1 cellular context compared by ENCODE assay signal in the genomic region with DNA sequence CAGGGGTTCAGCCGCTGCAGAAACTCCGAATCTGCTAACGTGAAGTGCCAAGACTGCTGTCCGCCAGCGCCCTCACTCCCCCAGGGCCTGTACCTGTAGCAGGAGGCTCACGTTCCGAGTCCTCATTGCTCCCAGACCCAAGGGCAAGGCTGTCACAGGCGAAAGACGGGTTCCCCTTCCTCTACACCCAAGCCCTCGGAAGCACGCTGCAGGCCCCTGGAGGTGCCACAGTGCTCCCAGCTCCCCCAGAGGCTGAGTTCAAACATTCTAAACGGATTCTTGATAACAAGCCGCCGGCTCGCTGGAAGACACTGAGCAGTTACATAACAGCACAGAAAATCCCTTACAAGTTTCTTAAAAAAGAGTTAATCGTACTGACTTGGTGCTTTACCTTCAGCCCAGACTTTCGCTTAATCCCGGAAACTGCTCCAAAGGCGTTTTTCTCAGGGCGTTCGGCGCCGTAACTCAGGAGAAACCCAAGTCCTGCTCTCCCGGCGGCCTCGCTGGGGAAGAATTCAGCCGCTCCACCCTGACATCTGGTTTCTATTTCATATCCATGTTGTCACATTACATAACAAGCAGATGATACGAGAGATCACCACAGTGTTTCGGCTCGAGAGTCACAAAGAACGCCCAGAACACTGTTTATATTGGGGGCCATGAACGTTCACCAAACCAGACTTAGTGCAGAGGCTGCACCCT.
TF ChIP-seq lines count a peak whose summit lies in the region.

No MANE protein-coding gene starts in this region.

TF ChIP-seq in GM23338, 12 proteins besides CTCF, POLR2A, EP300 and RAD21 (continued from another document):
- TF ChIP-seq ZNF462 (CRISPR knock-in tag; IDR thresholded peaks at IDR 0.05) (no peak), EZH2phosphoT487 (IDR thresholded peaks at IDR 0.05; ENCODE audit: unreplicated experiment) (no peak), JUNB (IDR thresholded peaks at IDR 0.05; ENCODE audit: unreplicated experiment) (no peak), NANOG (IDR thresholded peaks at IDR 0.05; ENCODE audit: borderline replicate concordance) (no peak), ZNF331 (CRISPR knock-in tag; IDR thresholded peaks at IDR 0.05; ENCODE audit: low read depth) (no peak), REST (IDR thresholded peaks at IDR 0.05; ENCODE audit: unreplicated experiment) (no peak), POLR2AphosphoS5 (IDR thresholded peaks at IDR 0.05; ENCODE audit: low read depth) (no peak)
- TF ChIP-seq, protein P1, sequence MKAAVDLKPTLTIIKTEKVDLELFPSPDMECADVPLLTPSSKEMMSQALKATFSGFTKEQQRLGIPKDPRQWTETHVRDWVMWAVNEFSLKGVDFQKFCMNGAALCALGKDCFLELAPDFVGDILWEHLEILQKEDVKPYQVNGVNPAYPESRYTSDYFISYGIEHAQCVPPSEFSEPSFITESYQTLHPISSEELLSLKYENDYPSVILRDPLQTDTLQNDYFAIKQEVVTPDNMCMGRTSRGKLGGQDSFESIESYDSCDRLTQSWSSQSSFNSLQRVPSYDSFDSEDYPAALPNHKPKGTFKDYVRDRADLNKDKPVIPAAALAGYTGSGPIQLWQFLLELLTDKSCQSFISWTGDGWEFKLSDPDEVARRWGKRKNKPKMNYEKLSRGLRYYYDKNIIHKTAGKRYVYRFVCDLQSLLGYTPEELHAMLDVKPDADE (IDR thresholded peaks at IDR 0.05): no peak
TF ChIP-seq in GM23338: peak in this region for 0.
